9 cellular contexts compared by ENCODE assay signal in genomic region chr7:42493436-42494198, GRCh38.
DNase-seq lines count a peak whose midpoint lies in the region; ATAC-seq and TF ChIP-seq lines count a peak whose summit lies in the region.
"Had no signal": no experiment of that assay in that cellular context is flagged by ENCODE, and none has a peak within 500 bp of the region (broad histone marks: within the 10 kb centered on the region; RNA-seq: fewer than 3 reads in every experiment).

No MANE protein-coding gene starts in this region.

- peak; percentile 3 for DNase-seq in stimulated activated CD4-positive, alpha-beta T cell treated with anti-CD3 and anti-CD28 coated beads, Interleukin-4, amount 100 ng/mL, for 24 hours
- DNase-seq in stimulated activated CD4-positive, alpha-beta T cell treated with anti-CD3 and anti-CD28 coated beads, Interleukin-1b, Interleukin-23, amount 100 ng/mL, for 48 hours, result no peak
- peak; percentile 92 for DNase-seq in chondrocyte (ENCODE audit: low spot score)
- peak; percentile 70 for DNase-seq in kidney epithelial cell (ENCODE audit: low read depth)
- peak; percentile 25 for DNase-seq in stimulated activated CD8-positive, alpha-beta memory T cell treated with anti-CD3 and anti-CD28 coated beads, Interleukin-4, amount 100 ng/mL, for 48 hours
- no peak for DNase-seq in GM10248 (ENCODE audit: extremely low spot score)
- no peak for DNase-seq in activated effector memory CD4-positive, alpha-beta T cell treated with anti-CD3 and anti-CD28 coated beads, Interleukin-2, amount 50 U/mL, for 16 hours

- peaks cover 29% of the 10 kb centered on the region for H3K4me1 Mint-ChIP-seq in chondrocyte (ENCODE audit: low read depth)

- H3K36me3 Mint-ChIP-seq in chondrocyte (ENCODE audit: low read depth), result no peaks in the 10 kb centered on the region
- H3K36me3 Mint-ChIP-seq: activated naive CD8-positive, alpha-beta T cell had no signal

- H3K27me3 ChIP-seq in kidney epithelial cell (ENCODE audit: control insufficient read depth, insufficient read depth, low read length), result no peaks in the 10 kb centered on the region

- TF ChIP-seq CTCF in chondrocyte (IDR thresholded peaks at IDR 0.05) (peak; percentile 49), kidney epithelial cell (IDR thresholded peaks at IDR 0.05; ENCODE audit: insufficient read depth, low read length, poor library complexity, severe bottlenecking) (no peak), GM10248 (IDR thresholded peaks at IDR 0.05; ENCODE audit: control extremely low read depth, extremely low read depth, low read depth, missing control alignments) (no peak)

- H3K4me3 Mint-ChIP-seq in chondrocyte (ENCODE audit: unreplicated experiment), result peak overlapping the region; percentile 74
- H3K4me3 Mint-ChIP-seq: activated naive CD8-positive, alpha-beta T cell had no signal

- CTCF ChIA-PET in GM10248 (lab: Yijun Ruan, JAX), result interaction anchor here (1.1 to 1.3 kb wide), 2 partner anchors 9 to 10 kb away, joined by 3 read pairs; no protein-coding TSS in a partner anchor

- no peaks in the 10 kb centered on the region for H3K36me3 ChIP-seq in kidney epithelial cell (ENCODE audit: control insufficient read depth, insufficient read depth, low read length)

- H3K9me3 Mint-ChIP-seq in chondrocyte (ENCODE audit: low read depth), result no peaks in the 10 kb centered on the region

- POLR2A ChIA-PET in GM10248 (lab: Yijun Ruan, JAX), result no interaction called here

- ATAC-seq in GM21515 (IDR thresholded peaks at IDR 0.05; ENCODE audit: unreplicated experiment), result no peak

- H3K27ac Mint-ChIP-seq in chondrocyte (ENCODE audit: unreplicated experiment), result peak overlapping the region; percentile 80
- H3K27ac Mint-ChIP-seq: activated naive CD8-positive, alpha-beta T cell had no signal

- peak overlapping the region; percentile 22 for H3K4me3 ChIP-seq in kidney epithelial cell (ENCODE audit: low read depth, low read length)

- H3K27me3 Mint-ChIP-seq in chondrocyte (ENCODE audit: low read depth), result peaks cover 2% of the 10 kb centered on the region

Comparison
In these comparisons a context has a peak if more than half of its experiments do, and no peak if none do; other contexts are left out.
1. DNase-seq: peak in stimulated activated CD4-positive, alpha-beta T cell treated with anti-CD3 and anti-CD28 coated beads, Interleukin-4, amount 100 ng/mL, for 24 hours (single experiment), chondrocyte (single experiment), kidney epithelial cell (single experiment) and stimulated activated CD8-positive, alpha-beta memory T cell treated with anti-CD3 and anti-CD28 coated beads, Interleukin-4, amount 100 ng/mL, for 48 hours (single experiment); none in stimulated activated CD4-positive, alpha-beta T cell treated with anti-CD3 and anti-CD28 coated beads, Interleukin-1b, Interleukin-23, amount 100 ng/mL, for 48 hours (single experiment), GM10248 (single experiment) and activated effector memory CD4-positive, alpha-beta T cell treated with anti-CD3 and anti-CD28 coated beads, Interleukin-2, amount 50 U/mL, for 16 hours (single experiment).